ENCODE assay signal across 9 cellular contexts in the genomic region with DNA sequence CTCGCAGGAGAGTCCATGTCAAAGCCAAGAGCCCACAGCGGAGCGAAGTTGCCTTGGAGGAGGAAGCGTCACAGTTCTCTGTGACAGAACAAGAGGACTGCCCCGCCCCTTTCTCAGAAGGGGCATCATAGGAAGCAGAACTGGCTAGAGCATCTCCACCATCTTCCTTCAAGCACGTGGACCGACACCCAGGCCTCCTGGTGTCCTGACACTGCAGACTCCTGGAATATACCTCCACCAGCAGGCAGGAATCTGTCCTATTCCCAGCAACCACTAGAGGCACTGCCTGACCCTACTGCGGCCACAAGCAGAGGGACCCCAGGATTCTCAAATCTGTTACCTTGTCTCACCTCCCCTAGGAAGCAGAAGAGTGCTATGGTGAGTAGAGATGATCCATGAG. TPM values are rescaled to one million over a fixed set of nuclear protein-coding genes. Genes with fewer than 3 reads are reported as not detected.
A peak's percentile ranks its signal among the peaks of the same experiment; 100 is the strongest.
DNase-seq lines count a peak whose midpoint lies in the region; ATAC-seq and TF ChIP-seq lines count a peak whose summit lies in the region.
"Had no signal": no experiment of that assay in that cellular context is flagged by ENCODE, and none has a peak within 500 bp of the region (broad histone marks: within the 10 kb centered on the region; RNA-seq: fewer than 3 reads in every experiment).

No MANE protein-coding gene starts in this region.

- no peak overlapping the region for H4K5ac ChIP-seq in mesendoderm (ENCODE audit: low read length)

- CTCF ChIA-PET in mammary epithelial cell (lab: Charles Lee; ENCODE audit: low non-redundant PET): no interaction called here

- no peaks in the 10 kb centered on the region for H3K36me3 ChIP-seq in DOHH2 (ENCODE audit: control insufficient read depth, low read length)
- no peaks in the 10 kb centered on the region for H3K36me3 ChIP-seq in mammary epithelial cell (ENCODE audit: insufficient read depth, low read length)
- H3K36me3 ChIP-seq in mesendoderm (ENCODE audit: control insufficient read depth, insufficient read depth, low read length): no peaks in the 10 kb centered on the region

- dilution Hi-C loops in mammary epithelial cell (cut with HindIII; ENCODE audit: low sequenced_read_pairs): loop anchor here (25.0 kb wide), 3 partner anchors 165 to 485 kb away; partner anchors contain the start of gene TADA1

- no peak overlapping the region for H4K8ac ChIP-seq in mesendoderm (ENCODE audit: low read depth, low read length)

- H3K79me1 ChIP-seq in mesendoderm (ENCODE audit: low read length): no peaks in the 10 kb centered on the region

- no peaks in the 10 kb centered on the region for H3K27me3 ChIP-seq in DOHH2 (ENCODE audit: control insufficient read depth, low read length)
- H3K27me3 ChIP-seq in mammary epithelial cell (ENCODE audit: insufficient read depth, low read length): no peaks in the 10 kb centered on the region
- no peaks in the 10 kb centered on the region for H3K27me3 ChIP-seq in mesendoderm (ENCODE audit: insufficient read depth, low read length, poor library complexity)

- H3K4ac ChIP-seq in mesendoderm (ENCODE audit: low read depth, low read length): no peak overlapping the region

- DNase-seq in mammary epithelial cell: no peak
- peak; percentile 87 for DNase-seq in mesendoderm
- DNase-seq in germinal center (ENCODE audit: low spot score): no peak
- DNase-seq in NCI-H1105 (lab: John Stamatoyannopoulos, UW): no peak
- DNase-seq in activated naive CD4-positive, alpha-beta T cell treated with Interleukin-2 at 50 U/mL for 16 hours: no peak

- H2BK15ac ChIP-seq in mesendoderm (replicated peaks; ENCODE audit: low read depth): no peak overlapping the region

- no peak overlapping the region for H2AK5ac ChIP-seq in mesendoderm (ENCODE audit: low read length)

- peak; percentile 60 for TF ChIP-seq CTCF in DOHH2 (IDR thresholded peaks at IDR 0.05; ENCODE audit: low read depth, low read length, poor library complexity, severe bottlenecking)
- TF ChIP-seq CTCF in mammary epithelial cell (conservative IDR thresholded peaks at IDR 0.05 in 1 of 2, IDR thresholded peaks at IDR 0.05 in 1 of 2; ENCODE audit: extremely low read depth in 1 of 2, insufficient read depth in 1 of 2, low read depth in 1 of 2, low read length in 2 of 2): peak; percentile 49 to 61

- H3K4me2 ChIP-seq in DOHH2 (ENCODE audit: low read length) (no peak overlapping the region), mammary epithelial cell (ENCODE audit: insufficient read depth, low read depth, low read length) (no peak overlapping the region), mesendoderm (ENCODE audit: low read length) (no peak overlapping the region)

- H3K9ac ChIP-seq in mammary epithelial cell (ENCODE audit: insufficient read depth, low read length) (no peak overlapping the region), mesendoderm (ENCODE audit: low read length) (no peak overlapping the region)

- BruUV-seq in mammary epithelial cell (replicated peaks; lab: Mats Ljungman, UMichigan): no TSS peak

- H3K4me3 ChIP-seq in DOHH2 (ENCODE audit: low read length) (no peak overlapping the region), mammary epithelial cell (replicated peaks in 1 of 3; ENCODE audit: insufficient read depth in 1 of 3, low read depth in 2 of 3, low read length in 3 of 3) (no peak overlapping the region), mesendoderm (ENCODE audit: low read length) (no peak overlapping the region)

- H2BK120ac ChIP-seq in mesendoderm (ENCODE audit: low read depth, low read length): no peak overlapping the region

- H2AFZ ChIP-seq in mammary epithelial cell (ENCODE audit: low read depth, low read length): no peak overlapping the region

- WGBS in mammary epithelial cell (ENCODE audit: low coverage, missing lambda C conversion rate): 85% methylated on average over 8 of the region's 8 CpGs
- no CpG with 5 or more reads among the region's 8 CpGs for WGBS in mesendoderm (ENCODE audit: extremely low coverage, insufficient coverage, low lambda C conversion rate)

- in situ Hi-C loops in mammary epithelial cell (cut with MboI; ENCODE audit: low sequenced_read_pairs in 2 of 2): loop anchor here (10.0 to 25.0 kb wide), 2 partner anchors 138 to 485 kb away; no protein-coding TSS in a partner anchor

- H3K79me2 ChIP-seq in DOHH2 (ENCODE audit: control insufficient read depth, low read length) (no peaks in the 10 kb centered on the region), mammary epithelial cell (ENCODE audit: insufficient read depth, low read length) (no peaks in the 10 kb centered on the region), mesendoderm (ENCODE audit: control insufficient read depth, insufficient read depth, low read length) (no peaks in the 10 kb centered on the region)

- no peaks in the 10 kb centered on the region for H4K20me1 ChIP-seq in DOHH2 (ENCODE audit: control insufficient read depth, insufficient read depth, low read depth, low read length)
- H4K20me1 ChIP-seq in mammary epithelial cell (ENCODE audit: insufficient read depth, low read length): no peaks in the 10 kb centered on the region

- H3F3A ChIP-seq in DOHH2 (ENCODE audit: control insufficient read depth, insufficient read depth): 0 out of 2 replicates have a peak, but pooled peaks cover 3% of the 10 kb centered on the region

- no peak for TF ChIP-seq EP300 in Ishikawa (IDR thresholded peaks at IDR 0.05; ENCODE audit: borderline replicate concordance)

- no peaks in the 10 kb centered on the region for H3K9me2 ChIP-seq in DOHH2 (replicated peaks; ENCODE audit: control insufficient read depth, low read length)

- H3K9me3 ChIP-seq in DOHH2 (ENCODE audit: control insufficient read depth, insufficient read depth, low read length) (no peaks in the 10 kb centered on the region), mammary epithelial cell (replicated peaks; ENCODE audit: insufficient read depth, low read length) (no peaks in the 10 kb centered on the region)

- no peak overlapping the region for H3K18ac ChIP-seq in mesendoderm (ENCODE audit: low read length)

- no peak for ATAC-seq in HG02870 (IDR thresholded peaks at IDR 0.05; ENCODE audit: unreplicated experiment)

- H2BK5ac ChIP-seq in mesendoderm (ENCODE audit: low read length): no peak overlapping the region

- intact Hi-C loops in mammary epithelial cell (cut with micrococcal nuclease): no loop called here

- H3K23ac ChIP-seq in mesendoderm (ENCODE audit: low read length): no peak overlapping the region

- TF ChIP-seq RAD21 in Ishikawa (IDR thresholded peaks at IDR 0.05; ENCODE audit: low read depth): peak; percentile 33

- H3K27ac ChIP-seq in DOHH2 (ENCODE audit: low read depth, low read length) (no peak overlapping the region), mammary epithelial cell (ENCODE audit: insufficient read depth, low read depth, low read length) (no peak overlapping the region), mesendoderm (ENCODE audit: low read depth, low read length) (no peak overlapping the region)

- H3K56ac ChIP-seq in mesendoderm (ENCODE audit: low read length): no peak overlapping the region

- no peaks in the 10 kb centered on the region for H3K4me1 ChIP-seq in DOHH2 (ENCODE audit: control insufficient read depth, low read length)
- H3K4me1 ChIP-seq in mammary epithelial cell (ENCODE audit: insufficient read depth, low read length): no peaks in the 10 kb centered on the region
- H3K4me1 ChIP-seq in mesendoderm (ENCODE audit: control insufficient read depth, low read depth, low read length): no peaks in the 10 kb centered on the region

TF ChIP-seq in Ishikawa, 13 proteins besides CTCF, POLR2A, EP300 and RAD21:
- no peak for TF ChIP-seq FOXM1 (IDR thresholded peaks at IDR 0.05; ENCODE audit: borderline replicate concordance, low read depth)
- TF ChIP-seq EGR1 (IDR thresholded peaks at IDR 0.05): no peak
- no peak for TF ChIP-seq CEBPB (IDR thresholded peaks at IDR 0.05)
- no peak for TF ChIP-seq TAF1 (IDR thresholded peaks at IDR 0.05; ENCODE audit: low read depth)
- TF ChIP-seq ZBTB7A (IDR thresholded peaks at IDR 0.05; ENCODE audit: low read depth): no peak

RNA-seq across cellular contexts. Expression of gene GPA33, which starts 37.8 kb away (rescaled TPM):
- not detected for total RNA-seq in mammary epithelial cell
- polyA plus RNA-seq in mammary epithelial cell: not detected
- polyA minus RNA-seq in mammary epithelial cell: not detected
- 0.81 TPM for polyA plus RNA-seq in mesendoderm (2013, experiment 1 of 2)
- 0.90 TPM for polyA plus RNA-seq in mesendoderm (2013, experiment 2 of 2)

RNA-seq across cellular contexts. Expression of gene STYXL2, which starts 41.5 kb away (rescaled TPM):
- total RNA-seq in mammary epithelial cell: not detected
- polyA plus RNA-seq in mammary epithelial cell: not detected
- not detected for polyA minus RNA-seq in mammary epithelial cell
- 0.10 TPM for polyA plus RNA-seq in mesendoderm (2013, experiment 1 of 2)
- 0.07 TPM for polyA plus RNA-seq in mesendoderm (2013, experiment 2 of 2)
- total RNA-seq: mononuclear cell had no signal
